ENCODE assay signal across 20 cellular contexts in genomic region chr17:50620237-50620636, GRCh38. TPM values are rescaled to one million over a fixed set of nuclear protein-coding genes. Genes with fewer than 3 reads are reported as not detected.
DNase-seq lines count a peak whose midpoint lies in the region; ATAC-seq, FAIRE-seq and TF ChIP-seq lines count a peak whose summit lies in the region.
"Had no signal": no experiment of that assay in that cellular context is flagged by ENCODE, and none has a peak within 500 bp of the region (broad histone marks: within the 10 kb centered on the region; RNA-seq: fewer than 3 reads in every experiment).

No MANE protein-coding gene starts in this region.

- H3K4me1 ChIP-seq in BLaER1 treated with 17β-estradiol and CSF1 and Interleukin-3, amounts not matched to agents 10 nM and 100 nM: peaks cover 19 to 57% (median 36%) of the 10 kb centered on the region in 10 experiments
- peaks cover 7 to 31% of the 10 kb centered on the region in 2 experiments; a peak in 3 of 5 replicates for H3K4me1 ChIP-seq in K562 (replicated peaks in 1 of 2; ENCODE audit: control insufficient read depth in 2 of 2, insufficient read depth in 2 of 2, low read length in 2 of 2)
- H3K4me1 ChIP-seq in HAP-1: no peaks in the 10 kb centered on the region

- H3K9me3 ChIP-seq in BLaER1 treated with 17β-estradiol and CSF1 and Interleukin-3, amounts not matched to agents 10 nM and 100 nM (replicated peaks in 1 of 11): no peaks in the 10 kb centered on the region
- H3K9me3 ChIP-seq in K562 (replicated peaks; ENCODE audit: control insufficient read depth, insufficient read depth, low read depth, low read length): no peaks in the 10 kb centered on the region
- no peaks in the 10 kb centered on the region for H3K9me3 ChIP-seq in HAP-1
- H3K9me3 ChIP-seq: SJCRH30 had no signal

- FAIRE-seq in K562 (lab: Jason Lieb, UNC) (no peak), H54 (lab: Jason Lieb, UNC) (no peak)
- FAIRE-seq: GM18507, RCC 7860 had no signal

- no peak overlapping the region for H3K4me3 Mint-ChIP-seq in mesothelial cell of epicardium
- H3K4me3 Mint-ChIP-seq: IgD-negative memory B cell had no signal

- peak overlapping the region; percentile 44 for H3K27ac Mint-ChIP-seq in mesothelial cell of epicardium
- H3K27ac Mint-ChIP-seq: IgD-negative memory B cell had no signal

- H3K36me3 ChIP-seq in BLaER1 treated with 17β-estradiol and CSF1 and Interleukin-3, amounts not matched to agents 10 nM and 100 nM: no peaks in the 10 kb centered on the region
- no peaks in the 10 kb centered on the region for H3K36me3 ChIP-seq in K562 (ENCODE audit: control insufficient read depth, insufficient read depth, low read length)
- no peaks in the 10 kb centered on the region for H3K36me3 ChIP-seq in HAP-1 (replicated peaks)
- H3K36me3 ChIP-seq: SJCRH30 had no signal

- no peak for TF ChIP-seq POLR2A in K562 (conservative IDR thresholded peaks at IDR 0.05)
- TF ChIP-seq POLR2A in H54 (IDR thresholded peaks at IDR 0.05; ENCODE audit: low read depth, low read length): no peak

- CTCF ChIA-PET in K562 (lab: Yijun Ruan, JAX; ENCODE audit: low intra/inter-chr PET ratio): interaction anchor here (0.6 kb wide), 1 partner anchor 15 kb away, joined by 4 read pairs; no protein-coding TSS in a partner anchor

- TF ChIP-seq CTCF in K562 (IDR thresholded peaks at IDR 0.05 in 2 of 3, conservative IDR thresholded peaks at IDR 0.05 in 1 of 3; ENCODE audit: insufficient read depth in 2 of 3, low read depth in 1 of 3, low read length in 3 of 3) (no peak), mesothelial cell of epicardium (IDR thresholded peaks at IDR 0.05; ENCODE audit: unreplicated experiment) (no peak)

- peak; percentile 70 for DNase-seq in NCI-H82 (lab: John Stamatoyannopoulos, UW)
- DNase-seq in K562 (ENCODE audit: extremely low read depth in 1 of 4, low spot score in 3 of 4): no peak
- DNase-seq in mesothelial cell of epicardium (ENCODE audit: low spot score in 2 of 2, unreplicated experiment in 2 of 2): peak in 1 of 2 experiments; percentile 55
- DNase-seq in HAP-1 (ENCODE audit: low spot score in 2 of 2): no peak
- no peak for DNase-seq in H54 (ENCODE audit: insufficient read length, low spot score)
- DNase-seq: AML-193, GDM1, GOT3, NCI-H187, NCI-H226, OCI-M1 had no signal

- peak overlapping the region in 4 of 11 experiments; percentile 71 to 80 (median 72); a peak in 8 of 22 replicates for H3K27ac ChIP-seq in BLaER1 treated with 17β-estradiol and CSF1 and Interleukin-3, amounts not matched to agents 10 nM and 100 nM
- no peak overlapping the region for H3K27ac ChIP-seq in K562 (ENCODE audit: extremely low read depth, low read depth, low read length)
- H3K27ac ChIP-seq: C4-2B, SJCRH30 had no signal

- no peaks in the 10 kb centered on the region for H3K27me3 Mint-ChIP-seq in mesothelial cell of epicardium (ENCODE audit: low read depth)

- TF ChIP-seq EP300 in K562 (IDR thresholded peaks at IDR 0.05; ENCODE audit: low read length): no peak

- peaks cover 29% of the 10 kb centered on the region for H3K4me1 Mint-ChIP-seq in mesothelial cell of epicardium
- H3K4me1 Mint-ChIP-seq: IgD-negative memory B cell had no signal

- intact Hi-C loops in K562 (cut with micrococcal nuclease): no loop called here

- POLR2A ChIA-PET in K562 (lab: Yijun Ruan, JAX): no interaction called here

- in situ Hi-C loops in K562 (cut with MboI) (loop anchor here (5.0 kb wide), 1 partner anchor 133 kb away; no protein-coding TSS in a partner anchor), HAP-1 (cut with MboI; ENCODE audit: low sequenced_read_pairs) (loop anchor here (10.0 kb wide), 1 partner anchor 135 kb away; no protein-coding TSS in a partner anchor)

- peak overlapping the region in 3 of 11 experiments; percentile 33 to 56 (median 44); a peak in 4 of 22 replicates for H3K9ac ChIP-seq in BLaER1 treated with 17β-estradiol and CSF1 and Interleukin-3, amounts not matched to agents 10 nM and 100 nM
- H3K9ac ChIP-seq in K562 (ENCODE audit: insufficient read depth in 1 of 2, low read depth in 2 of 2, low read length in 2 of 2): no peak overlapping the region; a peak in 1 of 4 replicates

- no peak overlapping the region for H2AFZ ChIP-seq in K562 (ENCODE audit: low read depth, low read length)

- no peak for ATAC-seq in K562
- no peak for ATAC-seq in HG03097 (IDR thresholded peaks at IDR 0.05; ENCODE audit: low FRiP score, unreplicated experiment)
- ATAC-seq in GM19395 (IDR thresholded peaks at IDR 0.05; ENCODE audit: unreplicated experiment): no peak

- H3K9me1 ChIP-seq in K562 (ENCODE audit: control insufficient read depth, insufficient read depth, low read length): no peaks in the 10 kb centered on the region

- H4K20me1 ChIP-seq in BLaER1 treated with 17β-estradiol and CSF1 and Interleukin-3, amounts not matched to agents 10 nM and 100 nM: no peaks in the 10 kb centered on the region
- peaks cover 4% of the 10 kb centered on the region; the same call in 1 of the 2 replicates for H4K20me1 ChIP-seq in K562 (replicated peaks; ENCODE audit: control insufficient read depth, insufficient read depth, low read length)

- no peaks in the 10 kb centered on the region for H3K27me3 ChIP-seq in BLaER1 treated with 17β-estradiol and CSF1 and Interleukin-3, amounts not matched to agents 10 nM and 100 nM
- H3K27me3 ChIP-seq in K562 (ENCODE audit: control insufficient read depth in 2 of 2, insufficient read depth in 2 of 2, low read length in 2 of 2): peaks cover 17 to 61% of the 10 kb centered on the region in 2 experiments; a peak in 4 of 5 replicates
- no peaks in the 10 kb centered on the region for H3K27me3 ChIP-seq in HAP-1 (ENCODE audit: low read depth)

- H3K9me3 Mint-ChIP-seq in mesothelial cell of epicardium: no peaks in the 10 kb centered on the region
- H3K9me3 Mint-ChIP-seq: IgD-negative memory B cell had no signal

- H3K4me3 ChIP-seq in BLaER1 treated with 17β-estradiol and CSF1 and Interleukin-3, amounts not matched to agents 10 nM and 100 nM: no peak overlapping the region
- H3K4me3 ChIP-seq in K562 (no peak overlapping the region), HAP-1 (no peak overlapping the region)
- H3K4me3 ChIP-seq: SJCRH30 had no signal

- TF ChIP-seq RAD21 in K562 (CRISPR knock-in tag; conservative IDR thresholded peaks at IDR 0.05 in 1 of 2, IDR thresholded peaks at IDR 0.05 in 1 of 2): no peak

- no peaks in the 10 kb centered on the region for H3K79me2 ChIP-seq in K562 (ENCODE audit: control insufficient read depth, insufficient read depth, low read length)

- peak overlapping the region in 6 of 11 experiments; percentile 59 to 90 (median 82); a peak in 10 of 22 replicates for H3K4me2 ChIP-seq in BLaER1 treated with 17β-estradiol and CSF1 and Interleukin-3, amounts not matched to agents 10 nM and 100 nM
- no peak overlapping the region for H3K4me2 ChIP-seq in K562 (ENCODE audit: insufficient read depth, low read length)

- no TSS peak for BruUV-seq in K562 (replicated peaks; lab: Mats Ljungman, UMichigan)

- 0% methylated on average over 3 of the region's 5 CpGs for WGBS in K562 (ENCODE audit: insufficient coverage, low coverage, missing lambda C conversion rate)

- H3K36me3 Mint-ChIP-seq in mesothelial cell of epicardium: no peaks in the 10 kb centered on the region
- H3K36me3 Mint-ChIP-seq: IgD-negative memory B cell had no signal

TF ChIP-seq in K562, 482 proteins besides CTCF, POLR2A, EP300 and RAD21:
- no peak for TF ChIP-seq ETV5 (CRISPR knock-in tag; IDR thresholded peaks at IDR 0.05; ENCODE audit: low read depth)
- TF ChIP-seq NFIC (IDR thresholded peaks at IDR 0.05): peak; percentile 65

RNA-seq across cellular contexts. Expression of gene ABCC3, which starts 14.4 kb away (rescaled TPM):
- 2.3 and 7.3 TPM in 2 replicates for total RNA-seq in K562 (2011; cell fraction: chromatin; rRNA removed; ENCODE audit: low replicate concordance)
- 3.3 and 3.7 TPM in 2 replicates for total RNA-seq in K562 (2011; cell fraction: nucleolus; rRNA removed)
- 2.0 and 2.1 TPM in 2 replicates for total RNA-seq in K562 (2011; cell fraction: nucleoplasm; rRNA removed)
- total RNA-seq in K562 (2014; rRNA removed) (not detected in 2 replicates), K562 (2014; rRNA removed; fragmentation: Illumina TruSeq; extraction: Trizol) (not detected in 2 replicates), K562 (2015; rRNA removed; fragmentation: Illumina TruSeq; extraction: Trizol) (not detected in 2 replicates), K562 (2021) (0.34 and 1.6 TPM in 2 replicates), mesothelial cell of epicardium (0.44 to 1.2 TPM (median 0.93 TPM) in 3 replicates)
- polyA plus RNA-seq in K562 (2011; rRNA removed) (0.78 and 0.93 TPM in 2 replicates), K562 (2014; fragmentation: Illumina TruSeq; extraction: Trizol) (not detected in 2 replicates), K562 (2014; fragmentation: Nextera tagmentation; extraction: Ambion mirVana) (under 1 TPM in 1 of 2 experiments, not detected in 1; 0.03 TPM), K562 (2014; rRNA removed) (0.07 TPM in 1 of 2 replicates, not detected in the other)
- polyA plus RNA-seq in K562 (2011; cell fraction: cytosol; rRNA removed): 0.27 and 0.51 TPM in 2 replicates
- 2.6 and 6.0 TPM in 2 replicates for polyA plus RNA-seq in K562 (2011; cell fraction: nucleus; rRNA removed)
- 0.31 and 0.44 TPM in 2 replicates for polyA plus RNA-seq in K562 (2012)
- polyA minus RNA-seq in K562 (2011; rRNA and poly(A)+ RNA removed): 0.35 and 0.45 TPM in 2 replicates
- 1.4 and 2.1 TPM in 2 replicates for polyA minus RNA-seq in K562 (2011; cell fraction: cytosol; rRNA and poly(A)+ RNA removed)
- 1.4 and 2.3 TPM in 2 replicates for polyA minus RNA-seq in K562 (2011; cell fraction: nucleus; rRNA and poly(A)+ RNA removed)

RNA-seq across cellular contexts. Expression of gene CACNA1G, which starts 59.7 kb away (rescaled TPM):
- 0.23 TPM in 2 replicates for total RNA-seq in K562 (2011; cell fraction: chromatin; rRNA removed; ENCODE audit: low replicate concordance)
- not detected in 2 replicates for total RNA-seq in K562 (2011; cell fraction: nucleolus; rRNA removed)
- not detected in 2 replicates for total RNA-seq in K562 (2011; cell fraction: nucleoplasm; rRNA removed)
- not detected in 2 replicates for total RNA-seq in K562 (2014; rRNA removed)
- total RNA-seq in K562 (2014; rRNA removed; fragmentation: Illumina TruSeq; extraction: Trizol): not detected in 2 replicates
- not detected in 2 replicates for total RNA-seq in K562 (2015; rRNA removed; fragmentation: Illumina TruSeq; extraction: Trizol)
- not detected in 2 replicates for total RNA-seq in K562 (2021)
- 0.01 TPM in 1 of 2 replicates, not detected in the other for polyA plus RNA-seq in K562 (2011; rRNA removed)
- polyA plus RNA-seq in K562 (2011; cell fraction: cytosol; rRNA removed): 0.07 TPM in 1 of 2 replicates, not detected in the other
- 0.07 TPM in 2 replicates for polyA plus RNA-seq in K562 (2011; cell fraction: nucleus; rRNA removed)
- 0.06 TPM in 1 of 2 replicates, not detected in the other for polyA plus RNA-seq in K562 (2012)
- not detected in 2 replicates for polyA plus RNA-seq in K562 (2014; fragmentation: Illumina TruSeq; extraction: Trizol)
- polyA plus RNA-seq in K562 (2014; fragmentation: Nextera tagmentation; extraction: Ambion mirVana): not detected
- polyA plus RNA-seq in K562 (2014; rRNA removed): not detected in 2 replicates
- not detected in 2 replicates for polyA minus RNA-seq in K562 (2011; rRNA and poly(A)+ RNA removed)
- polyA minus RNA-seq in K562 (2011; cell fraction: cytosol; rRNA and poly(A)+ RNA removed): not detected in 2 replicates
- polyA minus RNA-seq in K562 (2011; cell fraction: nucleus; rRNA and poly(A)+ RNA removed): not detected in 2 replicates
- total RNA-seq in mesothelial cell of epicardium: 26.1 to 29.0 TPM (median 26.9 TPM) in 3 replicates
- total RNA-seq: MCF 10A had no signal
- polyA plus RNA-seq: IgD-negative memory B cell had no signal

Comparison
In these comparisons a context has a peak if more than half of its experiments do, and no peak if none do; other contexts are left out.
1. RNA of gene CACNA1G, which starts 59.7 kb away (total RNA-seq): 26.1 to 29.0 TPM in mesothelial cell of epicardium; 0.23 TPM in K562; every median in the first group is over 10 times any median in the second.